Comparison of ENCODE assay signal across 15 cellular contexts in the genomic region with DNA sequence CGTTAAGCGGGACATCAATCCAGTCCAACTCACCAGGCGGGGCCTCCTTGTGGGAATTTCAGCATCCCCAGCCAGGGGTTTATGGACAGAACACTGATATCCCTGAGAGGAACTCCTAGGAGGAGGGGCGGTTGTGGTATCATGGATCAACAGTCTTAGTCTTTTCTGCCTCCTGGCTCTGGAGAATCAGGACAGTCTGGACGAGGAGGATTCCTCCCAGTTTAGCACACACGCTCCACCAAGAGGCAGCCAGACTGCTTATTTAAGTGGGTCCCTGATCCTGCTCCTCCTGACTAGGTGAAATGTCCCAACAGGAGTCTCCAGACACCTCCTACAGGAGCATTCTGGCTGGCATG. TPM values are rescaled to one million over a fixed set of nuclear protein-coding genes. Genes with fewer than 3 reads are reported as not detected.
DNase-seq lines count a peak whose midpoint lies in the region; ATAC-seq, FAIRE-seq and TF ChIP-seq lines count a peak whose summit lies in the region.
"Had no signal": no experiment of that assay in that cellular context is flagged by ENCODE, and none has a peak within 500 bp of the region (broad histone marks: within the 10 kb centered on the region; RNA-seq: fewer than 3 reads in every experiment).

No MANE protein-coding gene starts in this region.

- H3K4me2 ChIP-seq in K562 (ENCODE audit: insufficient read depth, low read length), result no peak overlapping the region

- DNase-seq in GM04504 (ENCODE audit: low read depth), result peak; percentile 17
- DNase-seq in K562 (ENCODE audit: extremely low read depth in 1 of 4, low spot score in 3 of 4), result no peak
- no peak for DNase-seq in sciatic nerve (ENCODE audit: low spot score)
- no peak for DNase-seq in NCI-H1436 (lab: John Stamatoyannopoulos, UW)
- no peak for DNase-seq in glomerular visceral epithelial cell (ENCODE audit: extremely low spot score)
- no peak for DNase-seq in NCI-H2081 treated with DMSO at 0.1 percent for 48 hours (lab: John Stamatoyannopoulos, UW)
- DNase-seq in effector memory CD4-positive, alpha-beta T cell, result no peak
- DNase-seq: activated CD4-positive, CD25-positive, alpha-beta regulatory T cell treated with anti-CD3 and anti-CD28 coated beads, Interleukin-2, amount 50 U/mL, for 72 hours; activated naive CD8-positive, alpha-beta T cell treated with anti-CD3 and anti-CD28 coated beads, Interleukin-2, amount 10 ng/mL, durations not matched to agents 7 days and 5 days; DMS 273 treated with DMSO at 0.1 percent for 48 hours; NCI-H1092 treated with DMSO at 0.1 percent for 48 hours; PC-3 had no signal

- H3K9me1 ChIP-seq in K562 (ENCODE audit: control insufficient read depth, insufficient read depth, low read length), result no peaks in the 10 kb centered on the region

- H3K9ac ChIP-seq in K562 (ENCODE audit: insufficient read depth in 1 of 2, low read depth in 2 of 2, low read length in 2 of 2), result no peak overlapping the region

- H3K4me3 ChIP-seq in K562, result no peak overlapping the region
- peak overlapping the region in 1 of 2 donors; percentile 29 for H3K4me3 ChIP-seq in gastroesophageal sphincter
- H3K4me3 ChIP-seq in effector memory CD4-positive, alpha-beta T cell (ENCODE audit: insufficient read depth, low read depth, low read length, poor library complexity, severe bottlenecking), result no peak overlapping the region

- no peak for TF ChIP-seq EP300 in K562 (IDR thresholded peaks at IDR 0.05; ENCODE audit: low read length)
- no peak for TF ChIP-seq EP300 in gastroesophageal sphincter (IDR thresholded peaks at IDR 0.05)

- no peaks in the 10 kb centered on the region; a peak in 1 of 5 replicates for H3K4me1 ChIP-seq in K562 (replicated peaks in 1 of 2; ENCODE audit: control insufficient read depth in 2 of 2, insufficient read depth in 2 of 2, low read length in 2 of 2)
- H3K4me1 ChIP-seq in gastroesophageal sphincter, result peaks cover 0 to 16% (median 0%) of the 10 kb centered on the region in 3 donors
- no peaks in the 10 kb centered on the region for H3K4me1 ChIP-seq in effector memory CD4-positive, alpha-beta T cell (ENCODE audit: control insufficient read depth, insufficient read depth, low read length, poor library complexity, severe bottlenecking)

- TF ChIP-seq CTCF in K562 (IDR thresholded peaks at IDR 0.05 in 2 of 3, conservative IDR thresholded peaks at IDR 0.05 in 1 of 3; ENCODE audit: insufficient read depth in 2 of 3, low read depth in 1 of 3, low read length in 3 of 3) (no peak), gastroesophageal sphincter (IDR thresholded peaks at IDR 0.05) (no peak)

- H2AFZ ChIP-seq in K562 (ENCODE audit: low read depth, low read length), result 0 out of 2 replicates have a peak overlapping the region, but pooled peaks have one; percentile 4

- H3K36me3 ChIP-seq in K562 (ENCODE audit: control insufficient read depth, insufficient read depth, low read length) (no peaks in the 10 kb centered on the region), gastroesophageal sphincter (peaks cover 0 to 11% of the 10 kb centered on the region in 2 donors)
- no peaks in the 10 kb centered on the region for H3K36me3 ChIP-seq in effector memory CD4-positive, alpha-beta T cell (ENCODE audit: control insufficient read depth, insufficient read depth, low read length)

- ATAC-seq in K562 (no peak), gastroesophageal sphincter (no peak), sciatic nerve (peak; percentile 24)
- ATAC-seq: PC-3 had no signal

- H3K27ac ChIP-seq in K562 (ENCODE audit: extremely low read depth, low read depth, low read length) (no peak overlapping the region), gastroesophageal sphincter (peak overlapping the region in 3 of 4 donors; percentile 22 to 24 (median 24))
- no peak overlapping the region for H3K27ac ChIP-seq in effector memory CD4-positive, alpha-beta T cell (ENCODE audit: insufficient read depth, low read length, poor library complexity, severe bottlenecking)

- TF ChIP-seq RAD21 in K562 (CRISPR knock-in tag; conservative IDR thresholded peaks at IDR 0.05 in 1 of 2, IDR thresholded peaks at IDR 0.05 in 1 of 2), result no peak

- no peak for FAIRE-seq in K562 (lab: Jason Lieb, UNC)

- CTCF ChIA-PET in K562 (lab: Yijun Ruan, JAX; ENCODE audit: low intra/inter-chr PET ratio), result no interaction called here

- no peak for TF ChIP-seq POLR2A in K562 (conservative IDR thresholded peaks at IDR 0.05)
- TF ChIP-seq POLR2A in gastroesophageal sphincter (IDR thresholded peaks at IDR 0.05), result no peak

- H3K79me2 ChIP-seq in K562 (ENCODE audit: control insufficient read depth, insufficient read depth, low read length), result no peaks in the 10 kb centered on the region

- 9% methylated on average over 6 of the region's 6 CpGs for WGBS in K562 (ENCODE audit: insufficient coverage, low coverage, missing lambda C conversion rate)
- 20% methylated on average over 1 of the region's 6 CpGs; no CpG with 5 or more reads in 1 of the 2 donors for WGBS in gastroesophageal sphincter (ENCODE audit: low coverage in 1 of 2), 2 donors

- intact Hi-C loops in K562 (cut with micrococcal nuclease), result no loop called here
- intact Hi-C loops in sciatic nerve (cut with DNase I), result no loop called here

- H3K9me3 ChIP-seq in K562 (replicated peaks; ENCODE audit: control insufficient read depth, insufficient read depth, low read depth, low read length), result no peaks in the 10 kb centered on the region
- no peaks in the 10 kb centered on the region for H3K9me3 ChIP-seq in gastroesophageal sphincter
- H3K9me3 ChIP-seq in effector memory CD4-positive, alpha-beta T cell (ENCODE audit: control insufficient read depth, low read length), result peaks cover 4% of the 10 kb centered on the region

- H4K20me1 ChIP-seq in K562 (replicated peaks; ENCODE audit: control insufficient read depth, insufficient read depth, low read length), result no peaks in the 10 kb centered on the region

- H3K27me3 ChIP-seq in K562 (ENCODE audit: control insufficient read depth in 2 of 2, insufficient read depth in 2 of 2, low read length in 2 of 2) (peaks cover 3 to 13% of the 10 kb centered on the region in 2 experiments; a peak in 2 of 5 replicates), gastroesophageal sphincter (no peaks in the 10 kb centered on the region)
- H3K27me3 ChIP-seq in effector memory CD4-positive, alpha-beta T cell (replicated peaks; ENCODE audit: control insufficient read depth, insufficient read depth, low read length, poor library complexity, severe bottlenecking), result no peaks in the 10 kb centered on the region

- in situ Hi-C loops in K562 (cut with MboI), result no loop called here

- no TSS peak for BruUV-seq in K562 (replicated peaks; lab: Mats Ljungman, UMichigan)

- POLR2A ChIA-PET in K562 (lab: Yijun Ruan, JAX), result no interaction called here

TF ChIP-seq in K562, 482 proteins besides CTCF, POLR2A, EP300 and RAD21 (continues in another document):
- no peak for TF ChIP-seq MEF2D (tag; conservative IDR thresholded peaks at IDR 0.05; ENCODE audit: low read depth)
- no peak for TF ChIP-seq ZNF696 (CRISPR knock-in tag; conservative IDR thresholded peaks at IDR 0.05)
- no peak for TF ChIP-seq SRSF1 (IDR thresholded peaks at IDR 0.05; ENCODE audit: low read depth, low read length)

RNA-seq across cellular contexts. Expression of a gene that starts 10.4 kb away (rescaled TPM):
- not detected in 2 replicates for total RNA-seq in K562 (2011; cell fraction: chromatin; rRNA removed; ENCODE audit: low replicate concordance)
- total RNA-seq in K562 (2011; cell fraction: nucleolus; rRNA removed), result not detected in 2 replicates
- total RNA-seq in K562 (2011; cell fraction: nucleoplasm; rRNA removed), result not detected in 2 replicates
- total RNA-seq in K562 (2014; rRNA removed) (not detected in 2 replicates), K562 (2014; rRNA removed; fragmentation: Illumina TruSeq; extraction: Trizol) (not detected in 2 replicates), K562 (2015; rRNA removed; fragmentation: Illumina TruSeq; extraction: Trizol) (not detected in 2 replicates), K562 (2021) (not detected in 2 replicates), gastroesophageal sphincter (not detected), sciatic nerve (not detected)
- polyA plus RNA-seq in K562 (2011; rRNA removed) (not detected in 2 replicates), K562 (2014; fragmentation: Illumina TruSeq; extraction: Trizol) (not detected in 2 replicates), K562 (2014; fragmentation: Nextera tagmentation; extraction: Ambion mirVana) (not detected), K562 (2014; rRNA removed) (not detected in 2 replicates)
- polyA plus RNA-seq in K562 (2011; cell fraction: cytosol; rRNA removed), result not detected in 2 replicates
- not detected in 2 replicates for polyA plus RNA-seq in K562 (2011; cell fraction: nucleus; rRNA removed)
- polyA plus RNA-seq in K562 (2012), result 0.14 TPM in 1 of 2 replicates, not detected in the other
- polyA minus RNA-seq in K562 (2011; rRNA and poly(A)+ RNA removed), result not detected in 2 replicates
- polyA minus RNA-seq in K562 (2011; cell fraction: cytosol; rRNA and poly(A)+ RNA removed), result not detected in 2 replicates
- not detected in 2 replicates for polyA minus RNA-seq in K562 (2011; cell fraction: nucleus; rRNA and poly(A)+ RNA removed)
- total RNA-seq: activated naive CD8-positive, alpha-beta T cell treated with anti-CD3 and anti-CD28 coated beads, Interleukin-2, amount 10 ng/mL, durations not matched to agents 7 days and 5 days; glomerular endothelial cell; lung microvascular endothelial cell; PC-3 had no signal

RNA-seq across cellular contexts. Expression of a gene that starts 23.0 kb away (rescaled TPM):
- total RNA-seq in K562 (2011; cell fraction: chromatin; rRNA removed; ENCODE audit: low replicate concordance), result 0.67 and 1.4 TPM in 2 replicates
- total RNA-seq in K562 (2011; cell fraction: nucleolus; rRNA removed), result not detected in 2 replicates
- not detected in 2 replicates for total RNA-seq in K562 (2011; cell fraction: nucleoplasm; rRNA removed)
- total RNA-seq in K562 (2014; rRNA removed) (not detected in 2 replicates), K562 (2014; rRNA removed; fragmentation: Illumina TruSeq; extraction: Trizol) (not detected in 2 replicates), K562 (2015; rRNA removed; fragmentation: Illumina TruSeq; extraction: Trizol) (not detected in 2 replicates), K562 (2021) (0.16 TPM in 1 of 2 replicates, not detected in the other), gastroesophageal sphincter (1 to 10 TPM in 3 of 4 donors, not detected in 1; 1.5 to 4.0 (median 3.0) TPM), sciatic nerve (4.6 TPM)
- polyA plus RNA-seq in K562 (2011; rRNA removed) (0.20 and 0.46 TPM in 2 replicates), K562 (2014; fragmentation: Illumina TruSeq; extraction: Trizol) (not detected in 2 replicates), K562 (2014; fragmentation: Nextera tagmentation; extraction: Ambion mirVana) (under 1 TPM; 0.06 to 0.27 TPM), K562 (2014; rRNA removed) (not detected in 2 replicates)
- 0.32 TPM in 1 of 2 replicates, not detected in the other for polyA plus RNA-seq in K562 (2011; cell fraction: cytosol; rRNA removed)
- 2.1 TPM in 1 of 2 replicates, not detected in the other for polyA plus RNA-seq in K562 (2011; cell fraction: nucleus; rRNA removed)
- polyA plus RNA-seq in K562 (2012), result 0.09 and 0.89 TPM in 2 replicates
- not detected in 2 replicates for polyA minus RNA-seq in K562 (2011; rRNA and poly(A)+ RNA removed)
- polyA minus RNA-seq in K562 (2011; cell fraction: cytosol; rRNA and poly(A)+ RNA removed), result not detected in 2 replicates
- not detected in 2 replicates for polyA minus RNA-seq in K562 (2011; cell fraction: nucleus; rRNA and poly(A)+ RNA removed)
- total RNA-seq: glomerular endothelial cell, lung microvascular endothelial cell had no signal

Comparison
In these comparisons a context has a peak if more than half of its experiments do, and no peak if none do; other contexts are left out.
1. H3K27ac ChIP-seq: peak in gastroesophageal sphincter (3 of 4); none in K562 (single experiment) and effector memory CD4-positive, alpha-beta T cell (single experiment).